ENCODE assay signal across 11 cellular contexts in the genomic region with DNA sequence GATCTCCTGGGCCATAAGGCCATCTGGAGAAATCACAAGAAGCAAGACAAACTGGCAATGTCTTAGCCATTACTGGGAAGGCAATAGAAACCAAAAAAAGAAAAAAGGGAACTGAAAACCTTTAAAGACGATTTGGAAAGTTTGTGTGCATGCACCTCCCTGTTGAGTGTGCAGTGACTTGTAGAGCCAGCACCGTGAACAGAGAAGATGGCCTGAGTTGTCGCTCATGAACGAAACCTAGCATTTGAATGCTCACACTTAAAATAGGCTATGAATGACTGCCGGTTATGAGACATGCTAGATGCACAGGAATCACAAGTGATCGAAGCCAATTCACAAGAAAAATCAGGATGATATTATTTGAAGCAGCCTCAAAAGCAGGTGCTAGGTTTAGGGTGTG.
A peak's percentile ranks its signal among the peaks of the same experiment; 100 is the strongest.
DNase-seq lines count a peak whose midpoint lies in the region; ATAC-seq and TF ChIP-seq lines count a peak whose summit lies in the region.
"Had no signal": no experiment of that assay in that cellular context is flagged by ENCODE, and none has a peak within 500 bp of the region (broad histone marks: within the 10 kb centered on the region; RNA-seq: fewer than 3 reads in every experiment).

No MANE protein-coding gene starts in this region.

- no peak for TF ChIP-seq CTCF in coronary artery (IDR thresholded peaks at IDR 0.05)

- H3K4me3 Mint-ChIP-seq in T-helper 17 cell, result no peak overlapping the region
- H3K4me3 Mint-ChIP-seq: activated CD4-positive, alpha-beta T cell treated with anti-CD3 and anti-CD28 coated beads, Interleukin-2, amount 10 ng/mL, durations not matched to agents 24 days and 14 days; brain had no signal

- no peak overlapping the region for H3K27ac Mint-ChIP-seq in T-helper 17 cell
- H3K27ac Mint-ChIP-seq: activated CD4-positive, alpha-beta T cell treated with anti-CD3 and anti-CD28 coated beads, Interleukin-2, amount 10 ng/mL, durations not matched to agents 24 days and 14 days; brain had no signal

- H3K36me3 Mint-ChIP-seq in T-helper 17 cell (ENCODE audit: low read depth), result no peaks in the 10 kb centered on the region
- H3K36me3 Mint-ChIP-seq: brain had no signal

- peak; percentile 83 for ATAC-seq in GM18502 (IDR thresholded peaks at IDR 0.05; ENCODE audit: poor library complexity, unreplicated experiment)
- peak; percentile 80 for ATAC-seq in GM21515 (IDR thresholded peaks at IDR 0.05; ENCODE audit: unreplicated experiment)
- peak; percentile 80 for ATAC-seq in HG03196 (IDR thresholded peaks at IDR 0.05; ENCODE audit: unreplicated experiment)
- ATAC-seq in T-helper 17 cell, result peak; percentile 25

- no peaks in the 10 kb centered on the region for H3K27me3 Mint-ChIP-seq in T-helper 17 cell
- H3K27me3 Mint-ChIP-seq: activated CD4-positive, alpha-beta T cell treated with anti-CD3 and anti-CD28 coated beads, Interleukin-2, amount 10 ng/mL, durations not matched to agents 24 days and 14 days had no signal

- H3K36me3 ChIP-seq in MG63, result no peaks in the 10 kb centered on the region

- no peak overlapping the region for H3K27ac ChIP-seq in coronary artery

- H3K4me3 ChIP-seq in MG63 (no peak overlapping the region), coronary artery (no peak overlapping the region)

- peaks cover 2% of the 10 kb centered on the region for H3K4me1 Mint-ChIP-seq in T-helper 17 cell
- H3K4me1 Mint-ChIP-seq: brain had no signal

- H3K9me3 ChIP-seq in T-helper 17 cell (ENCODE audit: control insufficient read depth, low read length, poor library complexity, severe bottlenecking), result no peaks in the 10 kb centered on the region
- H3K9me3 ChIP-seq in MG63, result no peaks in the 10 kb centered on the region

- H3K27me3 ChIP-seq in MG63, result no peaks in the 10 kb centered on the region

- DNase-seq in T-helper 17 cell (no peak), MG63 (no peak), NCI-H1417 (lab: John Stamatoyannopoulos, UW) (no peak), coronary artery (ENCODE audit: low spot score) (no peak), HCEC 1CT (no peak)
- DNase-seq: activated CD4-positive, alpha-beta T cell treated with anti-CD3 and anti-CD28 coated beads, Interleukin-2, amount 10 ng/mL, durations not matched to agents 24 days and 14 days; NCI-H748 treated with DMSO at 0.1 percent for 48 hours had no signal

Comparison
In these comparisons a context has a peak if more than half of its experiments do, and no peak if none do; other contexts are left out.
1. ATAC-seq: peak in every context shown above with its lines; median percentile 83 in GM18502; 80 in GM21515; 80 in HG03196; 25 in T-helper 17 cell.